Comparison of ENCODE assay signal across 9 cellular contexts in the genomic region with DNA sequence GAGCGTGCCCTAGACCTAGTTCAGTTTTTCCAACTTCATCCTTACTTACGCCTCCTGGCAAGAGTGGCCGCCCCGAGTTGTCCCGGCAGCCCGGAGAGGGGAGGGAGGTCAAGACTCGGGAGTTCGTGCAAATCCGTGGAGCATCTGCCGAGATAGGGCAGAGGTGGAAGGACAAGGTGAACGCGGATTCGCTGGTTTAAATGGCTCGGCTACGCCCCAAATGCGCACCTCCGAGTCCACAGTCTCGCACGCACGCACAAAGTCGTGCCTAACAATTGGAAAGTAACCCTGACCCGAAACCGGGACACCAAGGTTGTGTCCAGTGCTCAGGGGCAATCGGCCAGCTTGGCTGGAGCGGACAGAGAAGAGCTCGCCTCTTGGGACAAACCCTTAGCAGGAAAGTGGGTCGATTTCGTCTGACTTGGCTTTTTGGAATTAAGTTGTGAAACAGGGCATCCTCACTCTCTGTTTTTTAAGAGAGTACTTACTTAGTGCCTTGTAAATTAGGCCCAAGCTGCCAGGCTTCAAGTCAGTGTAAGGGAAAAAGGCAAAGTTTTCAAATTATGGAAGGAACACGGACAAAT. TPM values are rescaled to one million over a fixed set of nuclear protein-coding genes. Genes with fewer than 3 reads are reported as not detected.
DNase-seq lines count a peak whose midpoint lies in the region; ATAC-seq and TF ChIP-seq lines count a peak whose summit lies in the region.
"Had no signal": no experiment of that assay in that cellular context is flagged by ENCODE, and none has a peak within 500 bp of the region (broad histone marks: within the 10 kb centered on the region; RNA-seq: fewer than 3 reads in every experiment).

No MANE protein-coding gene starts in this region.

- peaks cover 17% of the 10 kb centered on the region for H3K4me1 Mint-ChIP-seq in endothelial cell (ENCODE audit: unreplicated experiment)
- peaks cover 19 to 41% (median 30%) of the 10 kb centered on the region in 4 donors for H3K4me1 Mint-ChIP-seq in naive thymus-derived CD8-positive, alpha-beta T cell

- peaks cover 5% of the 10 kb centered on the region for H3K27me3 Mint-ChIP-seq in endothelial cell (ENCODE audit: unreplicated experiment)
- no peaks in the 10 kb centered on the region for H3K27me3 Mint-ChIP-seq in naive thymus-derived CD8-positive, alpha-beta T cell

- DNase-seq in GM04503 (ENCODE audit: low read depth) (peak; percentile 70), GM20000 (ENCODE audit: low spot score) (peak; percentile 71), endothelial cell (ENCODE audit: low spot score) (no peak), NCI-H2107 (lab: John Stamatoyannopoulos, UW) (no peak), MV-4-11 (lab: John Stamatoyannopoulos, UW) (no peak)
- DNase-seq in naive thymus-derived CD8-positive, alpha-beta T cell: no peak

- TF ChIP-seq CTCF in GM20000 (IDR thresholded peaks at IDR 0.05; ENCODE audit: extremely low read depth, missing control alignments) (no peak), endothelial cell (IDR thresholded peaks at IDR 0.05; ENCODE audit: unreplicated experiment) (no peak)

- peak; percentile 40 for ATAC-seq in HG03521 (IDR thresholded peaks at IDR 0.05; ENCODE audit: unreplicated experiment)
- ATAC-seq in SK-N-SH treated with all-trans-retinoic acid at 6 μM for 48 hours: peak; percentile 76
- ATAC-seq in naive thymus-derived CD8-positive, alpha-beta T cell: peak; percentile 54 to 57

- H3K4me3 Mint-ChIP-seq in endothelial cell (ENCODE audit: unreplicated experiment): peak overlapping the region; percentile 98
- H3K4me3 Mint-ChIP-seq in naive thymus-derived CD8-positive, alpha-beta T cell: peak overlapping the region; percentile 94 to 98 (median 98)

- no peaks in the 10 kb centered on the region for H3K36me3 Mint-ChIP-seq in endothelial cell (ENCODE audit: low read depth, unreplicated experiment)
- H3K36me3 Mint-ChIP-seq in naive thymus-derived CD8-positive, alpha-beta T cell: peaks cover 0 to 12% (median 3%) of the 10 kb centered on the region in 3 donors

- H3K9me3 Mint-ChIP-seq in endothelial cell (ENCODE audit: unreplicated experiment): no peaks in the 10 kb centered on the region
- no peaks in the 10 kb centered on the region for H3K9me3 Mint-ChIP-seq in naive thymus-derived CD8-positive, alpha-beta T cell

- H3K27ac Mint-ChIP-seq in endothelial cell (ENCODE audit: unreplicated experiment): peak overlapping the region; percentile 98
- H3K27ac Mint-ChIP-seq in naive thymus-derived CD8-positive, alpha-beta T cell: peak overlapping the region; percentile 96 to 99 (median 97)

- POLR2A ChIA-PET in naive thymus-derived CD8-positive, alpha-beta T cell (lab: Charles Lee): interaction anchor here (1.1 to 3.6 kb wide), 3 partner anchors 43 to 136 kb away, joined by 4 to 14 read pairs (median 8); a partner anchor contains a TSS

TF ChIP-seq in SK-N-SH treated with all-trans-retinoic acid at 6 μM for 48 hours, 23 proteins besides CTCF, POLR2A, EP300 and RAD21:
- TF ChIP-seq ZFP3 (CRISPR knock-in tag; IDR thresholded peaks at IDR 0.05) (peak; percentile 94), TOX (CRISPR knock-in tag; IDR thresholded peaks at IDR 0.05; ENCODE audit: borderline replicate concordance) (no peak), SNAI2 (CRISPR knock-in tag; IDR thresholded peaks at IDR 0.05) (no peak), ZNF8 (CRISPR knock-in tag; IDR thresholded peaks at IDR 0.05) (no peak)

RNA-seq across cellular contexts. Expression of a gene that starts 0.7 kb away (rescaled TPM):
- 94.6 TPM for total RNA-seq in endothelial cell (ENCODE audit: unreplicated experiment)
- total RNA-seq in naive thymus-derived CD8-positive, alpha-beta T cell: 10 to 100 TPM; 83.7 to 85.7 TPM
- 10 to 100 TPM; 28.3 to 36.4 (median 29.8) TPM for polyA plus RNA-seq in naive thymus-derived CD8-positive, alpha-beta T cell

RNA-seq across cellular contexts. Expression of a gene that starts 42.5 kb away (rescaled TPM):
- not detected for total RNA-seq in endothelial cell (ENCODE audit: unreplicated experiment)
- total RNA-seq in naive thymus-derived CD8-positive, alpha-beta T cell: 1 to 10 TPM; 1.4 to 1.7 TPM
- 1 to 10 TPM; 2.1 to 3.5 (median 2.7) TPM for polyA plus RNA-seq in naive thymus-derived CD8-positive, alpha-beta T cell
- total RNA-seq: glomerular endothelial cell had no signal

Comparison
In these comparisons a context has a peak if more than half of its experiments do, and no peak if none do; other contexts are left out.
1. DNase-seq: peak in GM04503 (single experiment) and GM20000 (single experiment); none in endothelial cell (single experiment), naive thymus-derived CD8-positive, alpha-beta T cell (0 of 10), NCI-H2107 (single experiment) and MV-4-11 (single experiment).
2. Peak in every context shown above with its lines, with median percentiles within 50 percentile points of each other: ATAC-seq.